ENCODE assay signal across 9 cellular contexts in the genomic region with DNA sequence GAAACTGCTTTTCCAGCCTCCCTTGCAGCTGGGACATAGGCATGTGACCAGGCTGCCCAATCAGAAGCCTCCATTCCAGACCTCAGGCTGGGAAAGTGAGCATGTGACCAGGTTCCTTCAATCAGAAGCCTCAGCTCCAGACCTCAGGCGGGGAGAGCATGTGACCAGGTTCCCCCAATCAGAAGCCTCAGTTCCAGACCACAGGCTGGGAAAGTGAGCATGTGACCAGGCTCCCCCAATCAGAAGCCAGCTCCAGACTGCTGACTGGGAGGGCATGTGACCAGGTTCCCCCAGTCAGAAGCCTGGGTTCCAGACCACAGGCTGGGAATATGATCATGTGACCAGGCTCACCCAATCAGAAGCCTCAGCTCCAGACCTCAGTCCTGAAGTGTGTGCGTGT.
DNase-seq lines count a peak whose midpoint lies in the region; ATAC-seq and TF ChIP-seq lines count a peak whose summit lies in the region.
"Had no signal": no experiment of that assay in that cellular context is flagged by ENCODE, and none has a peak within 500 bp of the region (broad histone marks: within the 10 kb centered on the region; RNA-seq: fewer than 3 reads in every experiment).

No MANE protein-coding gene starts in this region.

- no peaks in the 10 kb centered on the region for H3K36me3 ChIP-seq in MM.1S (replicated peaks; ENCODE audit: insufficient read depth, low read length)
- H3K36me3 ChIP-seq: esophagus squamous epithelium, thyroid gland had no signal

- H3K79me2 ChIP-seq in MM.1S (ENCODE audit: low read length), result no peaks in the 10 kb centered on the region

- H3K4me1 ChIP-seq in MM.1S (ENCODE audit: low read length), result peaks cover 16% of the 10 kb centered on the region

- no peak overlapping the region for H3K4me2 ChIP-seq in MM.1S (ENCODE audit: low read depth, low read length)

- no peak overlapping the region for H3K4me3 ChIP-seq in GM12865 (ENCODE audit: low read depth, low read length)
- no peak overlapping the region for H3K4me3 ChIP-seq in MM.1S (ENCODE audit: low read length)
- H3K4me3 ChIP-seq: esophagus squamous epithelium, thyroid gland had no signal

- H3K9me3 ChIP-seq in MM.1S (replicated peaks; ENCODE audit: insufficient read depth, low read length), result no peaks in the 10 kb centered on the region
- H3K9me3 ChIP-seq: thyroid gland had no signal

- no peaks in the 10 kb centered on the region for H3K9me2 ChIP-seq in MM.1S (replicated peaks; ENCODE audit: insufficient read depth, low read length)

- H4K20me1 ChIP-seq in MM.1S (ENCODE audit: insufficient read depth, low read length), result no peaks in the 10 kb centered on the region

- no peak overlapping the region for H2AFZ ChIP-seq in MM.1S (ENCODE audit: low read length)

- DNase-seq in GM12865 (ENCODE audit: low read depth) (peak; percentile 85), MM.1S (peak; percentile 18), germinal center (ENCODE audit: low spot score) (peak; percentile 55)
- DNase-seq: esophagus squamous epithelium, small intestine, thyroid gland had no signal

- TF ChIP-seq CTCF in GM12865 (IDR thresholded peaks at IDR 0.05; ENCODE audit: insufficient read depth, low read depth, low read length, missing control alignments) (no peak), MM.1S (IDR thresholded peaks at IDR 0.05; ENCODE audit: low read length) (no peak)

- peaks cover 27% of the 10 kb centered on the region for H3K27me3 ChIP-seq in MM.1S (replicated peaks; ENCODE audit: insufficient read depth, low read length)
- H3K27me3 ChIP-seq: thyroid gland had no signal

- no peak overlapping the region for H3K27ac ChIP-seq in MM.1S (ENCODE audit: low read length)
- H3K27ac ChIP-seq: thyroid gland had no signal

- no peak overlapping the region for H3K9ac ChIP-seq in MM.1S (ENCODE audit: low read length)

- no peaks in the 10 kb centered on the region for H3F3A ChIP-seq in MM.1S (ENCODE audit: insufficient read depth, low read length)

- ATAC-seq in HG03095 (IDR thresholded peaks at IDR 0.05; ENCODE audit: unreplicated experiment) (no peak), HG02763 (IDR thresholded peaks at IDR 0.05; ENCODE audit: unreplicated experiment) (no peak), HG03442 (IDR thresholded peaks at IDR 0.05; ENCODE audit: unreplicated experiment) (no peak)

Comparison
In these comparisons a context has a peak if more than half of its experiments do, and no peak if none do; other contexts are left out.
1. DNase-seq: peak in every context shown above with its lines; median percentile 85 in GM12865; 55 in germinal center; 18 in MM.1S.